ENCODE assay signal across 17 cellular contexts in genomic region chr3:47897954-47898353, GRCh38.
DNase-seq lines count a peak whose midpoint lies in the region; ATAC-seq and TF ChIP-seq lines count a peak whose summit lies in the region.
"Had no signal": no experiment of that assay in that cellular context is flagged by ENCODE, and none has a peak within 500 bp of the region (broad histone marks: within the 10 kb centered on the region; RNA-seq: fewer than 3 reads in every experiment).

No MANE protein-coding gene starts in this region.

- H3K27ac ChIP-seq in CD8-positive, alpha-beta T cell (ENCODE audit: low read depth, low read length): no peak overlapping the region
- H3K27ac ChIP-seq: 22Rv1, BLaER1 had no signal

- no peaks in the 10 kb centered on the region for H3K27me3 Mint-ChIP-seq in activated CD4-positive, alpha-beta T cell treated with anti-CD3 and anti-CD28 coated beads for 36 hours
- H3K27me3 Mint-ChIP-seq in CD8-positive, alpha-beta T cell (ENCODE audit: low read depth): no peaks in the 10 kb centered on the region
- H3K27me3 Mint-ChIP-seq in mesothelial cell of epicardium (ENCODE audit: low read depth): no peaks in the 10 kb centered on the region
- no peaks in the 10 kb centered on the region for H3K27me3 Mint-ChIP-seq in stimulated activated naive B cell treated with anti-CD40 and anti-IgM and Interleukin-4, amounts not matched to agents 10 μg/mL and 1 μg/mL and 100 μg/mL, for 72 hours
- H3K27me3 Mint-ChIP-seq: IgD-negative memory B cell had no signal

- peaks cover 9% of the 10 kb centered on the region for H3K4me1 Mint-ChIP-seq in activated CD4-positive, alpha-beta T cell treated with anti-CD3 and anti-CD28 coated beads for 36 hours
- peaks cover 12% of the 10 kb centered on the region for H3K4me1 Mint-ChIP-seq in CD8-positive, alpha-beta T cell (ENCODE audit: low read depth)
- peaks cover 39% of the 10 kb centered on the region for H3K4me1 Mint-ChIP-seq in mesothelial cell of epicardium
- H3K4me1 Mint-ChIP-seq in stimulated activated naive B cell treated with anti-CD40 and anti-IgM and Interleukin-4, amounts not matched to agents 10 μg/mL and 1 μg/mL and 100 μg/mL, for 72 hours: no peaks in the 10 kb centered on the region

- CTCF ChIA-PET in activated CD4-positive, alpha-beta T cell treated with anti-CD3 and anti-CD28 coated beads for 36 hours (lab: Charles Lee): interaction anchor here (0.7 kb wide), 1 partner anchor 13 kb away, joined by 3 read pairs; no protein-coding TSS in a partner anchor
- CTCF ChIA-PET in CD8-positive, alpha-beta T cell (lab: Charles Lee): interaction anchor here (0.5 kb wide), 1 partner anchor 527 kb away, joined by 3 read pairs; no protein-coding TSS in a partner anchor

- H3K27me3 ChIP-seq in CD8-positive, alpha-beta T cell (ENCODE audit: insufficient read depth, low read length): no peaks in the 10 kb centered on the region
- H3K27me3 ChIP-seq: BLaER1 had no signal

- peak; percentile 53 for ATAC-seq in activated CD4-positive, alpha-beta T cell treated with anti-CD3 and anti-CD28 coated beads for 36 hours
- peak; percentile 54 for ATAC-seq in CD8-positive, alpha-beta T cell
- no peak for ATAC-seq in stimulated activated naive B cell treated with anti-CD40 and anti-IgM and Interleukin-4, amounts not matched to agents 10 μg/mL and 1 μg/mL and 100 μg/mL, for 72 hours (replicated peaks)
- no peak for ATAC-seq in GM18861 (IDR thresholded peaks at IDR 0.05; ENCODE audit: unreplicated experiment)

- H3K4me3 Mint-ChIP-seq in activated CD4-positive, alpha-beta T cell treated with anti-CD3 and anti-CD28 coated beads for 36 hours: no peak overlapping the region
- H3K4me3 Mint-ChIP-seq in CD8-positive, alpha-beta T cell: no peak overlapping the region
- H3K4me3 Mint-ChIP-seq in mesothelial cell of epicardium: no peak overlapping the region
- H3K4me3 Mint-ChIP-seq in stimulated activated naive B cell treated with anti-CD40 and anti-IgM and Interleukin-4, amounts not matched to agents 10 μg/mL and 1 μg/mL and 100 μg/mL, for 72 hours: no peak overlapping the region
- H3K4me3 Mint-ChIP-seq: HFFc6, IgD-negative memory B cell had no signal

- no peaks in the 10 kb centered on the region for H3K9me3 Mint-ChIP-seq in activated CD4-positive, alpha-beta T cell treated with anti-CD3 and anti-CD28 coated beads for 36 hours (ENCODE audit: low read depth)
- H3K9me3 Mint-ChIP-seq in CD8-positive, alpha-beta T cell: no peaks in the 10 kb centered on the region
- H3K9me3 Mint-ChIP-seq in mesothelial cell of epicardium: no peaks in the 10 kb centered on the region
- H3K9me3 Mint-ChIP-seq in stimulated activated naive B cell treated with anti-CD40 and anti-IgM and Interleukin-4, amounts not matched to agents 10 μg/mL and 1 μg/mL and 100 μg/mL, for 72 hours: no peaks in the 10 kb centered on the region
- H3K9me3 Mint-ChIP-seq: HFFc6, IgD-negative memory B cell had no signal

- no peak overlapping the region for H3K27ac Mint-ChIP-seq in activated CD4-positive, alpha-beta T cell treated with anti-CD3 and anti-CD28 coated beads for 36 hours
- no peak overlapping the region for H3K27ac Mint-ChIP-seq in CD8-positive, alpha-beta T cell
- H3K27ac Mint-ChIP-seq in mesothelial cell of epicardium: peak overlapping the region; percentile 50
- peak overlapping the region; percentile 62 for H3K27ac Mint-ChIP-seq in stimulated activated naive B cell treated with anti-CD40 and anti-IgM and Interleukin-4, amounts not matched to agents 10 μg/mL and 1 μg/mL and 100 μg/mL, for 72 hours
- H3K27ac Mint-ChIP-seq: HFFc6, IgD-negative memory B cell had no signal

- no peaks in the 10 kb centered on the region for H3K9me3 ChIP-seq in CD8-positive, alpha-beta T cell (ENCODE audit: low read length)
- H3K9me3 ChIP-seq: BLaER1 had no signal

- no peak overlapping the region for H3K4me3 ChIP-seq in CD8-positive, alpha-beta T cell (ENCODE audit: low read depth, low read length)
- H3K4me3 ChIP-seq: BLaER1 had no signal

- TF ChIP-seq CTCF in CD8-positive, alpha-beta T cell (IDR thresholded peaks at IDR 0.05): no peak
- TF ChIP-seq CTCF in mesothelial cell of epicardium (IDR thresholded peaks at IDR 0.05; ENCODE audit: unreplicated experiment): no peak

- DNase-seq in activated CD4-positive, alpha-beta T cell treated with anti-CD3 and anti-CD28 coated beads for 36 hours: no peak
- no peak for DNase-seq in activated CD4-positive, alpha-beta T cell treated with anti-CD3 and anti-CD28 coated beads, Interleukin-2, amount 50 U/mL, for 48 hours
- DNase-seq in CD8-positive, alpha-beta T cell: no peak
- DNase-seq in mesothelial cell of epicardium (ENCODE audit: low spot score in 2 of 2, unreplicated experiment in 2 of 2) (no peak), NCI-H2029 treated with DMSO at 0.1 percent for 48 hours (lab: John Stamatoyannopoulos, UW) (no peak)
- DNase-seq in stimulated activated naive B cell treated with anti-CD40 and anti-IgM and Interleukin-4, amounts not matched to agents 10 μg/mL and 1 μg/mL and 100 μg/mL, for 72 hours: no peak
- DNase-seq: AML-193, COR-L47, DMS153, DMS79 treated with DMSO at 0.1 percent for 48 hours, GDM1, HCEC 1CT, HFFc6 had no signal

- no peaks in the 10 kb centered on the region for H3K36me3 Mint-ChIP-seq in activated CD4-positive, alpha-beta T cell treated with anti-CD3 and anti-CD28 coated beads for 36 hours (ENCODE audit: low read depth)
- peaks cover 26% of the 10 kb centered on the region for H3K36me3 Mint-ChIP-seq in CD8-positive, alpha-beta T cell
- H3K36me3 Mint-ChIP-seq in mesothelial cell of epicardium: peaks cover 14% of the 10 kb centered on the region
- H3K36me3 Mint-ChIP-seq in stimulated activated naive B cell treated with anti-CD40 and anti-IgM and Interleukin-4, amounts not matched to agents 10 μg/mL and 1 μg/mL and 100 μg/mL, for 72 hours: peaks cover 11 to 44% of the 10 kb centered on the region in 2 donors

- intact Hi-C loops in activated CD4-positive, alpha-beta T cell treated with anti-CD3 and anti-CD28 coated beads for 36 hours (cut with DNase I, micrococcal nuclease): no loop called here
- intact Hi-C loops in CD8-positive, alpha-beta T cell (cut with DNase I, micrococcal nuclease): no loop called here

- POLR2A ChIA-PET in activated CD4-positive, alpha-beta T cell treated with anti-CD3 and anti-CD28 coated beads for 36 hours (lab: Charles Lee): interaction anchor here (0.6 kb wide), 1 partner anchor 1353 kb away, joined by 4 read pairs; no protein-coding TSS in a partner anchor
- POLR2A ChIA-PET in CD8-positive, alpha-beta T cell (lab: Charles Lee): no interaction called here

- H3K36me3 ChIP-seq in CD8-positive, alpha-beta T cell (ENCODE audit: insufficient read depth, low read length): no peaks in the 10 kb centered on the region

- H3K4me1 ChIP-seq in CD8-positive, alpha-beta T cell (ENCODE audit: insufficient read depth, low read length): peaks cover 6% of the 10 kb centered on the region

Comparison
In these comparisons a context has a peak if more than half of its experiments do, and no peak if none do; other contexts are left out.
1. ATAC-seq: peak in activated CD4-positive, alpha-beta T cell treated with anti-CD3 and anti-CD28 coated beads for 36 hours (single experiment) and CD8-positive, alpha-beta T cell (single experiment); none in stimulated activated naive B cell treated with anti-CD40 and anti-IgM and Interleukin-4, amounts not matched to agents 10 μg/mL and 1 μg/mL and 100 μg/mL, for 72 hours (0 of 2) and GM18861 (single experiment).
2. H3K27ac Mint-ChIP-seq: peak in mesothelial cell of epicardium (single experiment) and stimulated activated naive B cell treated with anti-CD40 and anti-IgM and Interleukin-4, amounts not matched to agents 10 μg/mL and 1 μg/mL and 100 μg/mL, for 72 hours (single experiment); none in activated CD4-positive, alpha-beta T cell treated with anti-CD3 and anti-CD28 coated beads for 36 hours (single experiment) and CD8-positive, alpha-beta T cell (single experiment).